Comparison of ENCODE assay signal across 13 cellular contexts in the genomic region with DNA sequence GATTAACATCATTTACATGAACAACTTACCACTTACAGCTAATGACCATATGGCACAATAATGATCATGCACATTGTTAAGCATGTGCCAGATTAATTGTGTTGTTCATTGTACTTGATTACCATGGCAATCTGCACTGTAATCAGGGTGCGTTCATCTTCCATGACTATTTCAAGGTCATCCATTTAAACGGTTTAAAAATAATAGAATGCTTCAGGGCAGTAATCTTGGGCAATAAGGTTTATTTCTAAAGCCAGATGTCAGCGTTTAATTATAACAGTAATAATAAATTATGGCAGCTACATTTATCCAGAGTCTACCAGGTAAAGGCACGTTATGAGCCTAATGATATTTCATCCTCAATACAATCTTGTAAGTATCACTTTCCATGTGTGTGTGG. TPM values are rescaled to one million over a fixed set of nuclear protein-coding genes. Genes with fewer than 3 reads are reported as not detected.
A peak's percentile ranks its signal among the peaks of the same experiment; 100 is the strongest.
DNase-seq lines count a peak whose midpoint lies in the region; ATAC-seq and TF ChIP-seq lines count a peak whose summit lies in the region.
"Had no signal": no experiment of that assay in that cellular context is flagged by ENCODE, and none has a peak within 500 bp of the region (broad histone marks: within the 10 kb centered on the region; RNA-seq: fewer than 3 reads in every experiment).

No MANE protein-coding gene starts in this region.

- H3K4me3 ChIP-seq in CD8-positive, alpha-beta T cell (ENCODE audit: low read depth, low read length) = no peak overlapping the region
- H3K4me3 ChIP-seq in OCI-LY7 (ENCODE audit: low read depth, low read length, poor library complexity, severe bottlenecking) = no peak overlapping the region
- no peak overlapping the region for H3K4me3 ChIP-seq in naive thymus-derived CD4-positive, alpha-beta T cell (ENCODE audit: low read length)
- H3K4me3 ChIP-seq: K562 had no signal

- H4K20me1 ChIP-seq in OCI-LY7 (ENCODE audit: insufficient read depth, low read length) = no peaks in the 10 kb centered on the region

- no peaks in the 10 kb centered on the region for H3K36me3 ChIP-seq in CD8-positive, alpha-beta T cell (ENCODE audit: insufficient read depth, low read length)
- no peaks in the 10 kb centered on the region for H3K36me3 ChIP-seq in OCI-LY7 (ENCODE audit: insufficient read depth, low read length)
- H3K36me3 ChIP-seq in naive thymus-derived CD4-positive, alpha-beta T cell (ENCODE audit: control insufficient read depth in 2 of 3, insufficient read depth in 3 of 3, low read length in 3 of 3) = no peaks in the 10 kb centered on the region

- no peaks in the 10 kb centered on the region for H3K36me3 Mint-ChIP-seq in CD8-positive, alpha-beta T cell
- no peaks in the 10 kb centered on the region for H3K36me3 Mint-ChIP-seq in IgD-negative memory B cell
- peaks cover 0 to 8% (median 0%) of the 10 kb centered on the region in 5 donors for H3K36me3 Mint-ChIP-seq in naive thymus-derived CD4-positive, alpha-beta T cell

- no peak overlapping the region for H3K27ac ChIP-seq in CD8-positive, alpha-beta T cell (ENCODE audit: low read depth, low read length)
- peak overlapping the region; percentile 25 for H3K27ac ChIP-seq in OCI-LY7 (ENCODE audit: low read depth, low read length, poor library complexity, severe bottlenecking)
- H3K27ac ChIP-seq in naive thymus-derived CD4-positive, alpha-beta T cell (ENCODE audit: low read depth, low read length) = no peak overlapping the region
- H3K27ac ChIP-seq: C4-2B had no signal

- no peaks in the 10 kb centered on the region for H3K27me3 Mint-ChIP-seq in CD8-positive, alpha-beta T cell (ENCODE audit: low read depth)
- H3K27me3 Mint-ChIP-seq in IgD-negative memory B cell = no peaks in the 10 kb centered on the region
- H3K27me3 Mint-ChIP-seq in naive thymus-derived CD4-positive, alpha-beta T cell = no peaks in the 10 kb centered on the region

- peaks cover 28% of the 10 kb centered on the region for H3K4me1 Mint-ChIP-seq in CD8-positive, alpha-beta T cell (ENCODE audit: low read depth)
- H3K4me1 Mint-ChIP-seq in IgD-negative memory B cell = peaks cover 20 to 36% (median 25%) of the 10 kb centered on the region in 3 donors
- H3K4me1 Mint-ChIP-seq in naive thymus-derived CD4-positive, alpha-beta T cell = peaks cover 0 to 40% (median 9%) of the 10 kb centered on the region in 7 donors

- H3K9me3 Mint-ChIP-seq in CD8-positive, alpha-beta T cell = no peaks in the 10 kb centered on the region
- H3K9me3 Mint-ChIP-seq in IgD-negative memory B cell = no peaks in the 10 kb centered on the region
- H3K9me3 Mint-ChIP-seq in naive thymus-derived CD4-positive, alpha-beta T cell = no peaks in the 10 kb centered on the region
- H3K9me3 Mint-ChIP-seq: activated T-helper 1 cell treated with anti-CD3 and anti-CD28 coated beads, Interleukin-12 subunit alpha, Interleukin-12 subunit beta, Interleukin-2, Interleukin-4 antibody, amounts not matched to agents 30 ng/mL and 10 ng/mL and 1 ng/mL, durations not matched to agents 14 hours and 24 hours and 36 hours had no signal

- no peak for DNase-seq in CD8-positive, alpha-beta T cell
- DNase-seq in OCI-LY7 (ENCODE audit: low spot score) = no peak
- no peak for DNase-seq in naive thymus-derived CD4-positive, alpha-beta T cell
- DNase-seq in mucosa of gallbladder (ENCODE audit: low spot score) = no peak
- DNase-seq in SHP77 (lab: John Stamatoyannopoulos, UW) = no peak
- DNase-seq: cortex of kidney, hippocampal formation had no signal

- H3K27me3 ChIP-seq in CD8-positive, alpha-beta T cell (ENCODE audit: insufficient read depth, low read length) = no peaks in the 10 kb centered on the region
- H3K27me3 ChIP-seq in naive thymus-derived CD4-positive, alpha-beta T cell (ENCODE audit: control insufficient read depth in 2 of 2, insufficient read depth in 2 of 2, low read length in 2 of 2) = no peaks in the 10 kb centered on the region

- CTCF ChIA-PET in CD8-positive, alpha-beta T cell (lab: Charles Lee) = interaction anchor here (0.6 to 2.1 kb wide), 10 partner anchors 8 to 393 kb away, joined by 3 to 9 read pairs (median 4); a partner anchor contains a TSS
- CTCF ChIA-PET in OCI-LY7 (lab: Charles Lee; ENCODE audit: unreplicated experiment) = interaction anchor here (0.6 to 1.7 kb wide), 4 partner anchors 9 to 1497 kb away, joined by 3 to 6 read pairs (median 6); no protein-coding TSS in a partner anchor
- CTCF ChIA-PET in naive thymus-derived CD4-positive, alpha-beta T cell (lab: Charles Lee) = interaction anchor here (0.6 to 1.7 kb wide), 9 partner anchors 10 to 480 kb away, joined by 3 to 7 read pairs (median 3); no protein-coding TSS in a partner anchor

- no TSS peak for BruUV-seq in OCI-LY7 (replicated peaks; lab: Mats Ljungman, UMichigan)

- peak overlapping the region; percentile 42 for H3K27ac Mint-ChIP-seq in CD8-positive, alpha-beta T cell
- H3K27ac Mint-ChIP-seq in IgD-negative memory B cell = peak overlapping the region in 2 of 3 donors; percentile 25 to 41
- H3K27ac Mint-ChIP-seq in naive thymus-derived CD4-positive, alpha-beta T cell = peak overlapping the region in 7 of 9 donors; percentile 12 to 72 (median 39)

- H3K4me3 Mint-ChIP-seq in CD8-positive, alpha-beta T cell = no peak overlapping the region
- H3K4me3 Mint-ChIP-seq in IgD-negative memory B cell = no peak overlapping the region
- H3K4me3 Mint-ChIP-seq in naive thymus-derived CD4-positive, alpha-beta T cell = peak overlapping the region in 1 of 10 donors; percentile 51
- H3K4me3 Mint-ChIP-seq: activated T-helper 1 cell treated with anti-CD3 and anti-CD28 coated beads, Interleukin-12 subunit alpha, Interleukin-12 subunit beta, Interleukin-2, Interleukin-4 antibody, amounts not matched to agents 30 ng/mL and 10 ng/mL and 1 ng/mL, durations not matched to agents 14 hours and 24 hours and 36 hours had no signal

- TF ChIP-seq CTCF in CD8-positive, alpha-beta T cell (IDR thresholded peaks at IDR 0.05) = no peak
- TF ChIP-seq CTCF in OCI-LY7 (conservative IDR thresholded peaks at IDR 0.05; ENCODE audit: low read length) = no peak

- no peak overlapping the region for H2AFZ ChIP-seq in OCI-LY7 (ENCODE audit: low read length)

- no peaks in the 10 kb centered on the region for H3K79me2 ChIP-seq in OCI-LY7 (ENCODE audit: insufficient read depth, low read depth, low read length)

- H3K9me3 ChIP-seq in CD8-positive, alpha-beta T cell (ENCODE audit: low read length) = no peaks in the 10 kb centered on the region
- no peaks in the 10 kb centered on the region for H3K9me3 ChIP-seq in OCI-LY7 (ENCODE audit: low read length)
- no peaks in the 10 kb centered on the region for H3K9me3 ChIP-seq in naive thymus-derived CD4-positive, alpha-beta T cell (ENCODE audit: control insufficient read depth in 2 of 3, low read length in 3 of 3)

- no peak for ATAC-seq in CD8-positive, alpha-beta T cell
- ATAC-seq in naive thymus-derived CD4-positive, alpha-beta T cell = no peak
- no peak for ATAC-seq in GM21360 (IDR thresholded peaks at IDR 0.05; ENCODE audit: unreplicated experiment)
- ATAC-seq: PC-3 had no signal

- no peaks in the 10 kb centered on the region for H3K9me2 ChIP-seq in OCI-LY7 (ENCODE audit: insufficient read depth, low read length)

- H3K4me1 ChIP-seq in CD8-positive, alpha-beta T cell (ENCODE audit: insufficient read depth, low read length) = peaks cover 21% of the 10 kb centered on the region
- peaks cover 50% of the 10 kb centered on the region for H3K4me1 ChIP-seq in OCI-LY7 (ENCODE audit: insufficient read depth, low read length, poor library complexity, severe bottlenecking)
- peaks cover 6 to 8% of the 10 kb centered on the region in 2 donors for H3K4me1 ChIP-seq in naive thymus-derived CD4-positive, alpha-beta T cell (ENCODE audit: control insufficient read depth in 2 of 2, insufficient read depth in 2 of 2, low read length in 2 of 2)

- H3K4me2 ChIP-seq in OCI-LY7 (ENCODE audit: low read length) = peak overlapping the region; percentile 45

- intact Hi-C loops in CD8-positive, alpha-beta T cell (cut with DNase I, micrococcal nuclease) = loop anchor here in 1 of 2 experiments (1.0 to 2.0 kb wide), 2 partner anchors 296 to 393 kb away; a partner anchor contains a TSS
- intact Hi-C loops in OCI-LY7 (cut with micrococcal nuclease; ENCODE audit: unreplicated experiment) = loop anchor here (1.0 kb wide), 1 partner anchor 35 kb away; no protein-coding TSS in a partner anchor
- intact Hi-C loops in naive thymus-derived CD4-positive, alpha-beta T cell (cut with micrococcal nuclease) = loop anchor here in 1 of 2 donors (1.0 to 10.0 kb wide), 6 partner anchors 16 to 839 kb away; a partner anchor contains a TSS

- POLR2A ChIA-PET in CD8-positive, alpha-beta T cell (lab: Charles Lee) = no interaction called here
- POLR2A ChIA-PET in OCI-LY7 (lab: Charles Lee) = interaction anchor here (0.5 to 2.3 kb wide), 13 partner anchors 9 to 262 kb away, joined by 3 to 15 read pairs (median 4); a partner anchor contains a TSS
- POLR2A ChIA-PET in naive thymus-derived CD4-positive, alpha-beta T cell (lab: Charles Lee) = interaction anchor here (0.8 to 1.3 kb wide), 2 partner anchors 37 to 577 kb away, joined by 3 to 4 read pairs; a partner anchor contains a TSS

RNA-seq across cellular contexts. Expression of a gene that starts 23.4 kb away (rescaled TPM):
- total RNA-seq in CD8-positive, alpha-beta T cell = 10 to 100 TPM; 34.1 to 37.5 TPM
- 193 TPM for polyA plus RNA-seq in IgD-negative memory B cell
- total RNA-seq in OCI-LY7 (2014; rRNA removed; shearing (Covaris generic)) = 117 and 123 TPM in 2 replicates
- 243 and 265 TPM in 2 replicates for total RNA-seq in OCI-LY7 (2022)
- 10 to 100 TPM; 18.8 to 47.7 (median 27.7) TPM for total RNA-seq in naive thymus-derived CD4-positive, alpha-beta T cell
- polyA plus RNA-seq in naive thymus-derived CD4-positive, alpha-beta T cell = 10 to 100 TPM; 25.1 to 33.8 TPM
- total RNA-seq in mucosa of gallbladder = 32.5 TPM

RNA-seq across cellular contexts. Expression of a gene that starts 36.2 kb away (rescaled TPM):
- total RNA-seq in CD8-positive, alpha-beta T cell = 1 to 10 TPM; 5.6 to 9.3 TPM
- 1.0 TPM for polyA plus RNA-seq in IgD-negative memory B cell
- total RNA-seq in OCI-LY7 (2014; rRNA removed; shearing (Covaris generic)) = 6.2 and 6.5 TPM in 2 replicates
- total RNA-seq in OCI-LY7 (2022) (12.9 and 17.6 TPM in 2 replicates), mucosa of gallbladder (19.8 TPM)
- total RNA-seq in naive thymus-derived CD4-positive, alpha-beta T cell = 10 to 100 TPM in 2 of 5 experiments, 1 to 10 TPM in 3; 7.3 to 12.1 (median 9.6) TPM
- polyA plus RNA-seq in naive thymus-derived CD4-positive, alpha-beta T cell = 1 to 10 TPM; 2.4 to 3.2 TPM

RNA-seq across cellular contexts. Expression of a gene that starts 57.0 kb away (rescaled TPM):
- 1 to 10 TPM; 4.3 to 5.9 TPM for total RNA-seq in CD8-positive, alpha-beta T cell
- 6.6 TPM for polyA plus RNA-seq in IgD-negative memory B cell
- 2.2 and 2.4 TPM in 2 replicates for total RNA-seq in OCI-LY7 (2014; rRNA removed; shearing (Covaris generic))
- 4.8 and 7.0 TPM in 2 replicates for total RNA-seq in OCI-LY7 (2022)
- 1 to 10 TPM; 3.1 to 6.6 (median 3.8) TPM for total RNA-seq in naive thymus-derived CD4-positive, alpha-beta T cell
- polyA plus RNA-seq in naive thymus-derived CD4-positive, alpha-beta T cell = 1 to 10 TPM in 1 of 2 donors, under 1 TPM in 1; 0.71 to 2.2 TPM
- 14.9 TPM for total RNA-seq in mucosa of gallbladder
